In genomic region chr1:1777950-1778826, GRCh38 we compare ENCODE assay signal across 8 cellular contexts. TPM values are rescaled to one million over a fixed set of nuclear protein-coding genes. Genes with fewer than 3 reads are reported as not detected.
A peak's percentile ranks its signal among the peaks of the same experiment; 100 is the strongest.
DNase-seq lines count a peak whose midpoint lies in the region; ATAC-seq and TF ChIP-seq lines count a peak whose summit lies in the region.

Gene NADK (minus strand): TSS chr1:1778470. CDS start chr1:1765406, 13,064 bp downstream.

- peaks cover 52% of the 10 kb centered on the region for H3K4me1 Mint-ChIP-seq in neural crest cell
- H3K4me1 Mint-ChIP-seq in stimulated activated naive CD8-positive, alpha-beta T cell treated with anti-CD3 and anti-CD28 coated beads, Interleukin-15, amount 100 ng/mL, for 72 hours: peaks cover 74% of the 10 kb centered on the region

- peaks cover 0 to under 1% (median 0%) of the 10 kb centered on the region in 3 donors for H3K36me3 ChIP-seq in Peyer's patch

- peaks cover 10% of the 10 kb centered on the region for H3K36me3 Mint-ChIP-seq in neural crest cell (ENCODE audit: low read depth)

- TF ChIP-seq POLR2A in GM19193 (IDR thresholded peaks at IDR 0.05; ENCODE audit: extremely low read depth, insufficient read depth, insufficient read length) (peak; percentile 63), Peyer's patch (IDR thresholded peaks at IDR 0.05) (peak in 1 of 2 donors; percentile 62)

- TF ChIP-seq CTCF in Peyer's patch (IDR thresholded peaks at IDR 0.05) (peak in 1 of 6 experiments; percentile 14), fibroblast of the aortic adventitia (IDR thresholded peaks at IDR 0.05; ENCODE audit: insufficient read depth, low read length) (no peak), neural crest cell (conservative IDR thresholded peaks at IDR 0.05) (no peak)

- H3K27me3 ChIP-seq in Peyer's patch: no peaks in the 10 kb centered on the region

- ATAC-seq in HG03432 (IDR thresholded peaks at IDR 0.05; ENCODE audit: unreplicated experiment): peak; percentile 41
- peak; percentile 58 for ATAC-seq in stimulated activated naive CD8-positive, alpha-beta T cell treated with anti-CD3 and anti-CD28 coated beads, Interleukin-15, amount 100 ng/mL, for 72 hours

- peaks cover 36% of the 10 kb centered on the region for H3K27me3 Mint-ChIP-seq in neural crest cell (ENCODE audit: low read depth)
- H3K27me3 Mint-ChIP-seq in stimulated activated naive CD8-positive, alpha-beta T cell treated with anti-CD3 and anti-CD28 coated beads, Interleukin-15, amount 100 ng/mL, for 72 hours: no peaks in the 10 kb centered on the region

- H3K27ac Mint-ChIP-seq in neural crest cell (ENCODE audit: unreplicated experiment): peak within 1 kb of the TSS; percentile 57
- peak within 1 kb of the TSS; percentile 89 to 90 for H3K27ac Mint-ChIP-seq in stimulated activated naive CD8-positive, alpha-beta T cell treated with anti-CD3 and anti-CD28 coated beads, Interleukin-15, amount 100 ng/mL, for 72 hours

- peak within 1 kb of the TSS; percentile 76 to 92 (median 92) for H3K4me3 ChIP-seq in Peyer's patch
- H3K4me3 ChIP-seq in fibroblast of the aortic adventitia (ENCODE audit: low read depth, low read length): peak within 1 kb of the TSS; percentile 71

- H3K27ac ChIP-seq in Peyer's patch: peak within 1 kb of the TSS; percentile 92 to 98 (median 94)

- H3K4me1 ChIP-seq in Peyer's patch: peaks cover 16 to 80% (median 56%) of the 10 kb centered on the region in 4 donors

- peak; percentile 93 for DNase-seq in CD1c-positive myeloid dendritic cell (ENCODE audit: extremely low spot score)
- peak; percentile 56 to 82 (median 81) for DNase-seq in Peyer's patch
- peak; percentile 70 for DNase-seq in activated T-helper 9 cell treated with anti-CD3 and anti-CD28 coated beads, Interleukin-2, amount 50 U/mL, for 16 hours (ENCODE audit: low read depth)
- DNase-seq in fibroblast of the aortic adventitia (ENCODE audit: low read depth): peak; percentile 35
- peak; percentile 58 for DNase-seq in neural crest cell (ENCODE audit: low read depth, low spot score)
- DNase-seq in stimulated activated naive CD8-positive, alpha-beta T cell treated with anti-CD3 and anti-CD28 coated beads, Interleukin-15, amount 100 ng/mL, for 72 hours: peak; percentile 69 to 82

- peak within 1 kb of the TSS; percentile 95 for H3K4me3 Mint-ChIP-seq in neural crest cell
- H3K4me3 Mint-ChIP-seq in stimulated activated naive CD8-positive, alpha-beta T cell treated with anti-CD3 and anti-CD28 coated beads, Interleukin-15, amount 100 ng/mL, for 72 hours: peak within 1 kb of the TSS; percentile 81 to 82

- H3K9me3 Mint-ChIP-seq in neural crest cell: no peaks in the 10 kb centered on the region
- H3K9me3 Mint-ChIP-seq in stimulated activated naive CD8-positive, alpha-beta T cell treated with anti-CD3 and anti-CD28 coated beads, Interleukin-15, amount 100 ng/mL, for 72 hours: no peaks in the 10 kb centered on the region

- no peaks in the 10 kb centered on the region for H3K9me3 ChIP-seq in Peyer's patch

RNA-seq across cellular contexts. Expression of gene NADK, which starts in this region (rescaled TPM):
- total RNA-seq in Peyer's patch (100 to 1,000 TPM; 115 to 210 (median 162) TPM), fibroblast of the aortic adventitia (ENCODE audit: low replicate concordance) (38.6 and 45.6 TPM in 2 replicates), neural crest cell (88.4 and 91.9 TPM in 2 replicates)

Comparison
In these comparisons a context has a peak if more than half of its experiments do, and no peak if none do; other contexts are left out.
1. Peak in every context shown above with its lines: DNase-seq, ATAC-seq, H3K4me3 ChIP-seq and H3K27ac ChIP-seq.
2. DNase-seq: peak in every context shown above with its lines; median percentile 93 in CD1c-positive myeloid dendritic cell; 81 in Peyer's patch; 76 in stimulated activated naive CD8-positive, alpha-beta T cell treated with anti-CD3 and anti-CD28 coated beads, Interleukin-15, amount 100 ng/mL, for 72 hours; 70 in activated T-helper 9 cell treated with anti-CD3 and anti-CD28 coated beads, Interleukin-2, amount 50 U/mL, for 16 hours; 58 in neural crest cell; 35 in fibroblast of the aortic adventitia.